ENCODE assay signal across 22 cellular contexts in genomic region chr7:37040330-37040729, GRCh38.
DNase-seq lines count a peak whose midpoint lies in the region; ATAC-seq and TF ChIP-seq lines count a peak whose summit lies in the region.
"Had no signal": no experiment of that assay in that cellular context is flagged by ENCODE, and none has a peak within 500 bp of the region (broad histone marks: within the 10 kb centered on the region; RNA-seq: fewer than 3 reads in every experiment).

No MANE protein-coding gene starts in this region.

- H3K27ac ChIP-seq in IMR-90 (ENCODE audit: insufficient read depth, low read length) = peak overlapping the region; percentile 12; the same call in 1 of the 2 replicates
- H3K27ac ChIP-seq: epithelial cell of prostate, heart right ventricle, stomach, tibial artery had no signal

- no peak overlapping the region for H3K9ac ChIP-seq in IMR-90 (ENCODE audit: low read depth, low read length)

- H4K91ac ChIP-seq in IMR-90 (ENCODE audit: insufficient read depth, low read depth, low read length) = no peak overlapping the region

- intact Hi-C loops in IMR-90 (cut with micrococcal nuclease) = no loop called here

- no peak overlapping the region for H2BK20ac ChIP-seq in IMR-90 (ENCODE audit: low read depth, low read length)

- in situ Hi-C loops in IMR-90 (cut with MboI; ENCODE audit: low sequenced_read_pairs) = no loop called here

- no peak overlapping the region for H2AFZ ChIP-seq in IMR-90 (replicated peaks; ENCODE audit: low read length, poor library complexity)

- no peak overlapping the region for H3K18ac ChIP-seq in IMR-90 (ENCODE audit: low read depth, low read length)

- no peak overlapping the region for H2AK5ac ChIP-seq in IMR-90 (ENCODE audit: low read depth, low read length)

- H2BK5ac ChIP-seq in IMR-90 (ENCODE audit: low read depth, low read length, poor library complexity, severe bottlenecking) = peak overlapping the region; percentile 1

- H3K14ac ChIP-seq in IMR-90 (replicated peaks; ENCODE audit: low read depth, low read length) = no peak overlapping the region

- no peak overlapping the region for H4K8ac ChIP-seq in IMR-90 (ENCODE audit: low read depth in 2 of 2, low read length in 2 of 2)

- H3K4ac ChIP-seq in IMR-90 (ENCODE audit: low read depth, low read length) = peak overlapping the region; percentile 71

- TF ChIP-seq RAD21 in IMR-90 (IDR thresholded peaks at IDR 0.05; ENCODE audit: low read length) = no peak

- no CpG with 5 or more reads among the region's 4 CpGs for WGBS in IMR-90 (ENCODE audit: extremely low coverage in 2 of 2, insufficient read length in 1 of 2), 2 experiments

- peak; percentile 88 for ATAC-seq in IMR-90 (ENCODE audit: low read depth)
- no peak for ATAC-seq in GM19397 (IDR thresholded peaks at IDR 0.05; ENCODE audit: unreplicated experiment)
- ATAC-seq: activated CD4-positive, alpha-beta T cell treated with anti-CD3 and anti-CD28 coated beads for 36 hours; heart right ventricle; left cardiac atrium; Panc1; T-helper 17 cell had no signal

- POLR2A ChIA-PET in IMR-90 (lab: Charles Lee; ENCODE audit: unreplicated experiment) = no interaction called here

- H3K4me1 ChIP-seq in IMR-90 (ENCODE audit: control insufficient read depth, insufficient read depth, low read length) = no peaks in the 10 kb centered on the region
- H3K4me1 ChIP-seq: stomach, tibial artery had no signal

- no peaks in the 10 kb centered on the region; the same call in 1 of the 2 replicates for H3K9me1 ChIP-seq in IMR-90 (ENCODE audit: insufficient read depth, low read length)

- H2AK9ac ChIP-seq in IMR-90 (replicated peaks; ENCODE audit: low read depth, low read length, poor library complexity) = no peak overlapping the region

- no peaks in the 10 kb centered on the region for H4K20me1 ChIP-seq in IMR-90 (ENCODE audit: insufficient read depth, low read length)

- no peak overlapping the region for H2BK15ac ChIP-seq in IMR-90 (ENCODE audit: low read depth, low read length)

- H3K9me3 ChIP-seq in IMR-90 (ENCODE audit: control insufficient read depth, insufficient read depth, low read length) = peaks cover 4% of the 10 kb centered on the region; the same call in 1 of the 2 replicates

- H3K4me2 ChIP-seq in IMR-90 (ENCODE audit: low read depth, low read length) = no peak overlapping the region; the same call in 1 of the 2 replicates

- H3K4me3 ChIP-seq in AG10803 (ENCODE audit: low read length) = no peak overlapping the region
- H3K4me3 ChIP-seq in IMR-90 (ENCODE audit: insufficient read depth, low read depth, low read length) = no peak overlapping the region
- no peak overlapping the region for H3K4me3 ChIP-seq in epithelial cell of esophagus (ENCODE audit: low read length)
- H3K4me3 ChIP-seq in H7 (ENCODE audit: insufficient read depth, low read depth, low read length) = no peak overlapping the region
- H3K4me3 ChIP-seq: heart right ventricle, stomach, tibial artery had no signal

- TF ChIP-seq CTCF in AG10803 (conservative IDR thresholded peaks at IDR 0.05; ENCODE audit: low read length) (no peak), IMR-90 (conservative IDR thresholded peaks at IDR 0.05; ENCODE audit: low read depth, low read length) (no peak), epithelial cell of esophagus (IDR thresholded peaks at IDR 0.05; ENCODE audit: insufficient read depth, low read depth, low read length, missing control alignments) (no peak)

- no peaks in the 10 kb centered on the region for H3K79me1 ChIP-seq in IMR-90 (ENCODE audit: low read depth in 1 of 2, low read length in 2 of 2)

- peak overlapping the region; percentile 71; the same call in 1 of the 2 replicates for H2BK120ac ChIP-seq in IMR-90 (ENCODE audit: low read depth, low read length)

- BruUV-seq in IMR-90 (replicated peaks; lab: Mats Ljungman, UMichigan) = no TSS peak

- no peak for TF ChIP-seq POLR2A in IMR-90 (IDR thresholded peaks at IDR 0.05; ENCODE audit: low read depth, low read length)

- H3K23ac ChIP-seq in IMR-90 (ENCODE audit: low read depth, low read length) = no peak overlapping the region

- dilution Hi-C loops in IMR-90 (cut with HindIII; ENCODE audit: low sequenced_read_pairs, unreplicated experiment) = no loop called here

- DNase-seq in AG10803 (ENCODE audit: low read depth) (peak; percentile 40), IMR-90 (peak; percentile 54), NCI-H345 treated with DMSO at 0.1 percent for 48 hours (lab: John Stamatoyannopoulos, UW; ENCODE audit: unreplicated experiment) (peak; percentile 22), epithelial cell of esophagus (ENCODE audit: low read depth) (peak; percentile 26), amniotic stem cell (lab: John Stamatoyannopoulos, UW) (no peak), H7 (no peak), GM19240 (ENCODE audit: insufficient read length, low spot score) (no peak)
- DNase-seq: activated CD4-positive, alpha-beta T cell treated with anti-CD3 and anti-CD28 coated beads for 36 hours; activated CD8-positive, alpha-beta memory T cell treated with anti-CD3 and anti-CD28 coated beads for 24 hours; activated naive CD4-positive, alpha-beta T cell; activated T-cell treated with anti-CD3 and anti-CD28 coated beads, Interleukin-2, amount 50 U/mL, for 24 hours; C1 segment of cervical spinal cord; heart right ventricle; left cardiac atrium; mammary epithelial cell; NCI-H2227 treated with DMSO at 0.1 percent for 48 hours; stomach; T-helper 17 cell; tibial artery had no signal

- H3K27me3 ChIP-seq in IMR-90 (ENCODE audit: control insufficient read depth, insufficient read depth, low read length) (no peaks in the 10 kb centered on the region; the same call in 1 of the 2 replicates), H7 (ENCODE audit: control insufficient read depth, insufficient read depth, low read length) (no peaks in the 10 kb centered on the region)
- H3K27me3 ChIP-seq: heart right ventricle, stomach, tibial artery had no signal

- H3K56ac ChIP-seq in IMR-90 (ENCODE audit: extremely low read depth, insufficient read depth, low read length) = no peak overlapping the region

- H4K5ac ChIP-seq in IMR-90 (ENCODE audit: low read depth, low read length) = no peak overlapping the region

- CTCF ChIA-PET in IMR-90 (lab: Yijun Ruan, JAX) = interaction anchor here (1.0 kb wide), 1 partner anchor 142 kb away, joined by 3 read pairs; no protein-coding TSS in a partner anchor

- no peaks in the 10 kb centered on the region for H3K36me3 ChIP-seq in IMR-90 (ENCODE audit: control insufficient read depth, insufficient read depth, low read length)
- no peaks in the 10 kb centered on the region for H3K36me3 ChIP-seq in H7 (replicated peaks; ENCODE audit: control insufficient read depth, insufficient read depth, low read length)
- H3K36me3 ChIP-seq: stomach, tibial artery had no signal

TF ChIP-seq in IMR-90, 13 proteins besides CTCF, POLR2A, EP300 and RAD21:
- TF ChIP-seq RFX5 (IDR thresholded peaks at IDR 0.05; ENCODE audit: low read depth, low read length) (no peak), BHLHE40 (IDR thresholded peaks at IDR 0.05; ENCODE audit: low read depth, low read length) (peak; percentile 90; the same call in 1 of the 2 replicates), CEBPB (IDR thresholded peaks at IDR 0.05; ENCODE audit: low read depth, low read length) (peak; percentile 39; the same call in 1 of the 2 replicates)

Comparison
In these comparisons a context has a peak if more than half of its experiments do, and no peak if none do; other contexts are left out.
1. DNase-seq: peak in AG10803 (single experiment), IMR-90 (single experiment), NCI-H345 treated with DMSO at 0.1 percent for 48 hours (single experiment) and epithelial cell of esophagus (single experiment); none in amniotic stem cell (single experiment), H7 (single experiment) and GM19240 (single experiment).